In the genomic region with DNA sequence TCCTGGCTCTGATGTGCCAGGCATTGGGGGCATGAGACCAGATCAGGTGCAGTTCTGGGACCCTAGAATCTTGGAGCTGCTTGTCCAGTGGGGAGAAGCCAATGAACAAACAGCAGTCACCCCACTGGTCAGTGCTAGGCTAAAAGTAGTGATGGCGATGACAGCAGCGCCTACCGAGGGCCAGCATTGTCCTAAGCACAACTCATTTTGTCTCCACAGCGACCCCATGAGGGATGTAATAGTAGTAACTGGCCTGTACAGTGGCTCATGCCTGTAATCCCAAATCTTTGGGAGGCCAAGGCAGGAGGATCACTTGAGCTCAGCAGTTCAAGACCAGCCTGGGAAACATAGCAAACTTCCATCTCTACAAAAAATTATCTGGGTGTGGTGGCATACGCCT, we compare ENCODE assay signal across 14 cellular contexts. TPM values are rescaled to one million over a fixed set of nuclear protein-coding genes. Genes with fewer than 3 reads are reported as not detected.
DNase-seq lines count a peak whose midpoint lies in the region; ATAC-seq and TF ChIP-seq lines count a peak whose summit lies in the region.
"Had no signal": no experiment of that assay in that cellular context is flagged by ENCODE, and none has a peak within 500 bp of the region (broad histone marks: within the 10 kb centered on the region; RNA-seq: fewer than 3 reads in every experiment).

No MANE protein-coding gene starts in this region.

- H3K4me2 ChIP-seq in OCI-LY7 (ENCODE audit: low read length), result no peak overlapping the region

- H3K9me3 ChIP-seq in OCI-LY7 (ENCODE audit: low read length) (no peaks in the 10 kb centered on the region), thoracic aorta (no peaks in the 10 kb centered on the region)
- H3K9me3 ChIP-seq: pancreas had no signal

- H3K27ac ChIP-seq in OCI-LY7 (ENCODE audit: low read depth, low read length, poor library complexity, severe bottlenecking), result no peak overlapping the region
- no peak overlapping the region for H3K27ac ChIP-seq in thoracic aorta
- H3K27ac ChIP-seq: pancreas had no signal

- TF ChIP-seq POLR2A in erythroblast (IDR thresholded peaks at IDR 0.05; ENCODE audit: low read length), result no peak

- no peak overlapping the region for H2AFZ ChIP-seq in OCI-LY7 (ENCODE audit: low read length)

- H3K4me3 ChIP-seq in OCI-LY7 (ENCODE audit: low read depth, low read length, poor library complexity, severe bottlenecking), result no peak overlapping the region
- no peak overlapping the region for H3K4me3 ChIP-seq in thoracic aorta
- H3K4me3 ChIP-seq: pancreas had no signal

- POLR2A ChIA-PET in OCI-LY7 (lab: Charles Lee), result no interaction called here

- no TSS peak for BruUV-seq in OCI-LY7 (replicated peaks; lab: Mats Ljungman, UMichigan)

- no peaks in the 10 kb centered on the region; the same call in 1 of the 2 replicates for H4K20me1 ChIP-seq in OCI-LY7 (ENCODE audit: insufficient read depth, low read length)

- ATAC-seq in left ventricle myocardium superior (peak; percentile 14), Right ventricle myocardium superior (ENCODE audit: poor library complexity) (no peak), thoracic aorta (ENCODE audit: insufficient number of reproducible peaks, low FRiP score, low read depth) (no peak), HG02798 (IDR thresholded peaks at IDR 0.05; ENCODE audit: poor library complexity, unreplicated experiment) (no peak)
- ATAC-seq: pancreas had no signal

- DNase-seq in left ventricle myocardium superior (no peak), Right ventricle myocardium superior (no peak), OCI-LY7 (ENCODE audit: low spot score) (no peak), erythroblast (lab: John Stamatoyannopoulos, UW) (peak; percentile 42 to 46), thoracic aorta (ENCODE audit: low spot score) (no peak), inferior parietal cortex (ENCODE audit: extremely low spot score) (no peak), HT-29 (ENCODE audit: low spot score) (no peak)
- DNase-seq: amygdala; effector memory CD4-positive, alpha-beta T cell; mammary epithelial cell; NCI-H146; NK-92 treated with Interleukin-12 subunit alpha and Interleukin-12 subunit beta, amount 100 ng/mL, for 24 hours had no signal

- H3K27me3 ChIP-seq in thoracic aorta (replicated peaks; ENCODE audit: insufficient read depth), result no peaks in the 10 kb centered on the region
- H3K27me3 ChIP-seq: pancreas had no signal

- H3K36me3 ChIP-seq in OCI-LY7 (ENCODE audit: insufficient read depth, low read length), result peaks cover 39% of the 10 kb centered on the region
- peaks cover 23% of the 10 kb centered on the region for H3K36me3 ChIP-seq in thoracic aorta

- TF ChIP-seq CTCF in OCI-LY7 (conservative IDR thresholded peaks at IDR 0.05; ENCODE audit: low read length), result peak; percentile 59
- peak; percentile 7 for TF ChIP-seq CTCF in thoracic aorta (IDR thresholded peaks at IDR 0.05)

- H3K4me1 ChIP-seq in OCI-LY7 (ENCODE audit: insufficient read depth, low read length, poor library complexity, severe bottlenecking) (peaks cover 35% of the 10 kb centered on the region), thoracic aorta (ENCODE audit: control insufficient read depth in 1 of 2, low read depth in 2 of 2) (peaks cover 16 to 41% of the 10 kb centered on the region in 2 donors)

- intact Hi-C loops in left ventricle myocardium superior (cut with micrococcal nuclease) (no loop called here), Right ventricle myocardium superior (cut with DNase I) (no loop called here), OCI-LY7 (cut with micrococcal nuclease; ENCODE audit: unreplicated experiment) (no loop called here)

- CTCF ChIA-PET in OCI-LY7 (lab: Charles Lee; ENCODE audit: unreplicated experiment), result no interaction called here

- no peaks in the 10 kb centered on the region for H3K9me2 ChIP-seq in OCI-LY7 (ENCODE audit: insufficient read depth, low read length)

- H3K79me2 ChIP-seq in OCI-LY7 (ENCODE audit: insufficient read depth, low read depth, low read length), result peaks cover 16% of the 10 kb centered on the region

RNA-seq across cellular contexts. Expression of gene SMCR8, which starts 6.2 kb away (rescaled TPM):
- 13.1 TPM for total RNA-seq in left ventricle myocardium superior
- 11.5 TPM for total RNA-seq in Right ventricle myocardium superior
- total RNA-seq in OCI-LY7 (2014; rRNA removed; shearing (Covaris generic)), result 11.1 and 11.8 TPM in 2 replicates
- total RNA-seq in OCI-LY7 (2022), result 16.1 and 16.3 TPM in 2 replicates
- 10 to 100 TPM; 12.6 to 21.5 TPM for total RNA-seq in thoracic aorta
- total RNA-seq in HT-29 (2014; rRNA removed; shearing (Covaris generic)), result 8.8 and 10.7 TPM in 2 replicates

RNA-seq across cellular contexts. Expression of gene TOP3A, which starts 6.5 kb away (rescaled TPM):
- 10.3 TPM for total RNA-seq in left ventricle myocardium superior
- total RNA-seq in Right ventricle myocardium superior, result 8.1 TPM
- 48.3 and 48.5 TPM in 2 replicates for total RNA-seq in OCI-LY7 (2014; rRNA removed; shearing (Covaris generic))
- total RNA-seq in OCI-LY7 (2022), result 63.0 and 64.4 TPM in 2 replicates
- 10 to 100 TPM; 33.4 to 54.6 TPM for total RNA-seq in thoracic aorta
- 19.2 and 21.8 TPM in 2 replicates for total RNA-seq in HT-29 (2014; rRNA removed; shearing (Covaris generic))

RNA-seq across cellular contexts. Expression of gene SHMT1, which starts 42.0 kb away (rescaled TPM):
- total RNA-seq in left ventricle myocardium superior (8.4 TPM), Right ventricle myocardium superior (10.0 TPM), OCI-LY7 (2022) (92.1 and 101 TPM in 2 replicates), thoracic aorta (10 to 100 TPM; 15.9 to 28.0 TPM)
- total RNA-seq in OCI-LY7 (2014; rRNA removed; shearing (Covaris generic)), result 62.7 and 66.5 TPM in 2 replicates
- 62.7 and 62.9 TPM in 2 replicates for total RNA-seq in HT-29 (2014; rRNA removed; shearing (Covaris generic))

RNA-seq across cellular contexts. Expression of gene EVPLL, which starts 56.3 kb away (rescaled TPM):
- total RNA-seq in left ventricle myocardium superior (not detected), Right ventricle myocardium superior (not detected), OCI-LY7 (2022) (1.2 TPM in 1 of 2 replicates, not detected in the other), thoracic aorta (not detected)
- not detected in 2 replicates for total RNA-seq in OCI-LY7 (2014; rRNA removed; shearing (Covaris generic))
- total RNA-seq in HT-29 (2014; rRNA removed; shearing (Covaris generic)), result 0.13 and 0.52 TPM in 2 replicates
- total RNA-seq: pancreas had no signal

Comparison
In these comparisons a context has a peak if more than half of its experiments do, and no peak if none do; other contexts are left out.
1. DNase-seq: peak in erythroblast (2 of 2); none in left ventricle myocardium superior (single experiment), Right ventricle myocardium superior (single experiment), OCI-LY7 (single experiment), thoracic aorta (single experiment), inferior parietal cortex (single experiment) and HT-29 (single experiment).